In genomic region chr17:36112572-36112971, GRCh38 we compare ENCODE assay signal across 37 cellular contexts. TPM values are rescaled to one million over a fixed set of nuclear protein-coding genes. Genes with fewer than 3 reads are reported as not detected.
"Had no signal": no experiment of that assay in that cellular context is flagged by ENCODE, and none has a peak within 500 bp of the region (broad histone marks: within the 10 kb centered on the region; RNA-seq: fewer than 3 reads in every experiment).

No MANE protein-coding gene starts in this region.

- H3K9me3 Mint-ChIP-seq: activated T-helper 17 cell treated with anti-CD3 and anti-CD28 coated beads, Interleukin-2, amount 50 U/mL, for 72 hours had no signal

- DNase-seq: activated B cell treated with CpG ODN at 0.5 μM for 24 hours; activated CD4-positive, alpha-beta memory T cell treated with anti-CD3 and anti-CD28 coated beads for 36 hours; activated CD4-positive, alpha-beta T cell treated with anti-CD3 and anti-CD28 coated beads for 4 hours; activated CD4-positive, alpha-beta T cell treated with anti-CD3 and anti-CD28 coated beads, Interleukin-2, amount 10 ng/mL, durations not matched to agents 24 days and 14 days; activated CD4-positive, alpha-beta T cell treated with anti-CD3 and anti-CD28 coated beads, Interleukin-2, amount 50 U/mL, for 1 hour; activated CD4-positive, alpha-beta T cell treated with anti-CD3 and anti-CD28 coated beads, Interleukin-2, amount 50 U/mL, for 4 hours; activated CD4-positive, CD25-positive, alpha-beta regulatory T cell treated with anti-CD3 and anti-CD28 coated beads, Interleukin-2, amount 50 U/mL, for 72 hours; activated CD8-positive, alpha-beta memory T cell treated with anti-CD3 and anti-CD28 coated beads, Interleukin-2, amount 50 U/mL, for 4 hours; activated CD8-positive, alpha-beta T cell treated with anti-CD3 and anti-CD28 coated beads for 36 hours; activated effector memory CD4-positive, alpha-beta T cell treated with anti-CD3 and anti-CD28 coated beads, Interleukin-2, amount 50 U/mL, for 16 hours; activated gamma-delta T cell treated with Interleukin-2 at 50 U/mL for 16 hours; activated naive CD4-positive, alpha-beta T cell; activated naive CD4-positive, alpha-beta T cell treated with anti-CD3 and anti-CD28 coated beads for 36 hours; activated naive CD4-positive, alpha-beta T cell treated with anti-CD3 and anti-CD28 coated beads, Interleukin-2, amount 50 U/mL, for 16 hours; activated naive CD8-positive, alpha-beta T cell treated with anti-CD3 and anti-CD28 coated beads for 36 hours; activated T-cell treated with anti-CD3 and anti-CD28 coated beads for 4 hours; activated T-cell treated with anti-CD3 and anti-CD28 coated beads, Interleukin-2, amount 50 U/mL, for 1 hour; activated T-cell treated with anti-CD3 and anti-CD28 coated beads, Interleukin-2, amount 50 U/mL, for 4 hours; activated T-cell treated with anti-CD3 and anti-CD28 coated beads, Interleukin-2, amount 50 U/mL, for 72 hours; adrenal gland; amniotic stem cell; aorta; body of pancreas; brain microvascular endothelial cell; central memory CD4-positive, alpha-beta T cell; T-helper 1 cell; T-helper 2 cell; T-helper 9 cell had no signal

- H3K27ac ChIP-seq: adrenal gland, body of pancreas, brain microvascular endothelial cell, breast epithelium, VCaP had no signal

- H3K4me3 Mint-ChIP-seq: activated B cell treated with CpG ODN at 0.5 μM for 24 hours; activated CD4-positive, alpha-beta memory T cell treated with anti-CD3 and anti-CD28 coated beads for 36 hours; activated CD4-positive, alpha-beta T cell treated with anti-CD3 and anti-CD28 coated beads, Interleukin-2, amount 10 ng/mL, durations not matched to agents 24 days and 14 days; activated CD8-positive, alpha-beta T cell treated with anti-CD3 and anti-CD28 coated beads for 36 hours; activated naive CD4-positive, alpha-beta T cell treated with anti-CD3 and anti-CD28 coated beads for 36 hours; activated naive CD8-positive, alpha-beta T cell treated with anti-CD3 and anti-CD28 coated beads for 36 hours; activated T-cell treated with anti-CD3 and anti-CD28 coated beads, Interleukin-2, amount 50 U/mL, for 4 hours; activated T-cell treated with anti-CD3 and anti-CD28 coated beads, Interleukin-2, amount 50 U/mL, for 72 hours; activated T-helper 1 cell treated with anti-CD3 and anti-CD28 coated beads, Interleukin-12 subunit alpha, Interleukin-12 subunit beta, Interleukin-2, Interleukin-4 antibody, amounts not matched to agents 30 ng/mL and 10 ng/mL and 1 ng/mL, durations not matched to agents 14 hours and 24 hours and 36 hours; activated T-helper 17 cell treated with anti-CD3 and anti-CD28 coated beads, Interleukin-2, amount 50 U/mL, for 72 hours; T-helper 1 cell treated with Interleukin-12 subunit alpha and Interleukin-12 subunit beta and Interleukin-4 antibody, amounts not matched to agents 30 μg/mL and 1 μg/mL, for 36 hours; T-helper 2 cell treated with Interferon-gamma antibody and Interleukin-4, amounts not matched to agents 5 μg/mL and 100 μg/mL, for 36 hours had no signal

- H3K27ac Mint-ChIP-seq: activated B cell treated with CpG ODN at 0.5 μM for 24 hours; activated CD4-positive, alpha-beta memory T cell treated with anti-CD3 and anti-CD28 coated beads for 36 hours; activated CD4-positive, alpha-beta T cell treated with anti-CD3 and anti-CD28 coated beads, Interleukin-2, amount 10 ng/mL, durations not matched to agents 24 days and 14 days; activated CD8-positive, alpha-beta T cell treated with anti-CD3 and anti-CD28 coated beads for 36 hours; activated naive CD4-positive, alpha-beta T cell treated with anti-CD3 and anti-CD28 coated beads for 36 hours; activated naive CD4-positive, alpha-beta T cell treated with anti-CD3 and anti-CD28 coated beads, Interleukin-2, amount 50 U/mL, for 72 hours; activated naive CD8-positive, alpha-beta T cell treated with anti-CD3 and anti-CD28 coated beads for 36 hours; activated T-cell treated with anti-CD3 and anti-CD28 coated beads, Interleukin-2, amount 50 U/mL, for 72 hours; activated T-helper 1 cell treated with anti-CD3 and anti-CD28 coated beads, Interleukin-12 subunit alpha, Interleukin-12 subunit beta, Interleukin-2, Interleukin-4 antibody, amounts not matched to agents 30 ng/mL and 10 ng/mL and 1 ng/mL, durations not matched to agents 14 hours and 24 hours and 36 hours; activated T-helper 17 cell treated with anti-CD3 and anti-CD28 coated beads, Interleukin-2, amount 50 U/mL, for 72 hours; T-helper 1 cell treated with Interleukin-12 subunit alpha and Interleukin-12 subunit beta and Interleukin-4 antibody, amounts not matched to agents 30 μg/mL and 1 μg/mL, for 36 hours; T-helper 2 cell treated with Interferon-gamma antibody and Interleukin-4, amounts not matched to agents 5 μg/mL and 100 μg/mL, for 36 hours had no signal

- H3K4me1 Mint-ChIP-seq: activated T-helper 17 cell treated with anti-CD3 and anti-CD28 coated beads, Interleukin-2, amount 50 U/mL, for 72 hours had no signal

- H3K4me1 ChIP-seq: adrenal gland, body of pancreas, breast epithelium had no signal

- H3K4me3 ChIP-seq: adrenal gland, body of pancreas, breast epithelium had no signal

- H3K9me3 ChIP-seq: adrenal gland, body of pancreas, breast epithelium had no signal

- ATAC-seq: activated CD8-positive, alpha-beta T cell treated with anti-CD3 and anti-CD28 coated beads for 36 hours; activated naive CD4-positive, alpha-beta T cell treated with anti-CD3 and anti-CD28 coated beads, Interleukin-2, amount 50 U/mL, for 72 hours; activated T-cell treated with anti-CD3 and anti-CD28 coated beads, Interleukin-2, amount 50 U/mL, for 4 hours; activated T-cell treated with anti-CD3 and anti-CD28 coated beads, Interleukin-2, amount 50 U/mL, for 72 hours; activated T-helper 17 cell treated with anti-CD3 and anti-CD28 coated beads, Interleukin-2, amount 50 U/mL, for 72 hours; body of pancreas had no signal

- H3K27me3 Mint-ChIP-seq: activated CD4-positive, alpha-beta T cell treated with anti-CD3 and anti-CD28 coated beads, Interleukin-2, amount 10 ng/mL, durations not matched to agents 24 days and 14 days; activated CD8-positive, alpha-beta T cell treated with anti-CD3 and anti-CD28 coated beads for 36 hours had no signal

- H3K27me3 ChIP-seq: adrenal gland, body of pancreas, brain microvascular endothelial cell, breast epithelium had no signal

- H3K36me3 Mint-ChIP-seq: activated CD4-positive, alpha-beta memory T cell treated with anti-CD3 and anti-CD28 coated beads for 36 hours had no signal

- H3K36me3 ChIP-seq: adrenal gland, brain microvascular endothelial cell, breast epithelium had no signal

RNA-seq across cellular contexts. Expression of gene CCL4, which starts 8.9 kb away (rescaled TPM):
- total RNA-seq: body of pancreas had no signal

RNA-seq across cellular contexts. Expression of gene CCL3, which starts 22.6 kb away (rescaled TPM):
- total RNA-seq: body of pancreas had no signal

RNA-seq across cellular contexts. Expression of gene CCL18, which starts 48.5 kb away (rescaled TPM):
- total RNA-seq: activated B cell treated with CpG ODN at 0.5 μM for 24 hours; activated CD4-positive, alpha-beta T cell treated with anti-CD3 and anti-CD28 coated beads, Interleukin-2, amount 10 ng/mL, durations not matched to agents 24 days and 14 days; activated CD8-positive, alpha-beta T cell treated with anti-CD3 and anti-CD28 coated beads for 36 hours; activated naive CD4-positive, alpha-beta T cell treated with anti-CD3 and anti-CD28 coated beads for 36 hours; activated naive CD8-positive, alpha-beta T cell treated with anti-CD3 and anti-CD28 coated beads for 36 hours; activated T-cell treated with anti-CD3 and anti-CD28 coated beads, Interleukin-2, amount 50 U/mL, for 4 hours; activated T-helper 1 cell treated with anti-CD3 and anti-CD28 coated beads, Interleukin-12 subunit alpha, Interleukin-12 subunit beta, Interleukin-2, Interleukin-4 antibody, amounts not matched to agents 30 ng/mL and 10 ng/mL and 1 ng/mL, durations not matched to agents 14 hours and 24 hours and 36 hours; activated T-helper 17 cell treated with anti-CD3 and anti-CD28 coated beads, Interleukin-2, amount 50 U/mL, for 72 hours; astrocyte; body of pancreas; cerebellum had no signal
